In genomic region chr13:111633401-111633800, GRCh38 we compare ENCODE assay signal across 26 cellular contexts.
"Had no signal": no experiment of that assay in that cellular context is flagged by ENCODE, and none has a peak within 500 bp of the region (broad histone marks: within the 10 kb centered on the region; RNA-seq: fewer than 3 reads in every experiment).

No MANE protein-coding gene starts in this region.

- ATAC-seq: lower lobe of right lung; natural killer cell; right lobe of liver; stimulated activated naive B cell treated with anti-CD40 and anti-IgM and Interleukin-4, amounts not matched to agents 10 μg/mL and 1 μg/mL and 100 μg/mL, for 72 hours; stimulated activated naive CD8-positive, alpha-beta T cell treated with anti-CD3 and anti-CD28 coated beads, Interleukin-15, Interleukin-2, amounts not matched to agents 100 U/mL and 50 U/mL, for 24 hours had no signal

- FAIRE-seq: islet of Langerhans, kidney had no signal

- H3K36me3 ChIP-seq: lower lobe of right lung, ovary, right atrium auricular region, right lobe of liver, stomach, thyroid gland, transverse colon, upper lobe of left lung, vagina had no signal

- DNase-seq: immature natural killer cell; kidney; lower lobe of right lung; mammary epithelial cell; mesenchymal stem cell; naive B cell; natural killer cell; ovary; stimulated activated CD4-positive, alpha-beta T cell treated with anti-CD3 and anti-CD28 coated beads, Interleukin-12 subunit alpha, Interleukin-12 subunit beta, amount 100 ng/mL, for 4 hours; stimulated activated CD4-positive, alpha-beta T cell treated with anti-CD3 and anti-CD28 coated beads, Interleukin-15, amount 100 ng/mL, for 24 hours; stimulated activated CD4-positive, alpha-beta T cell treated with anti-CD3 and anti-CD28 coated beads, Interleukin-2, amount 100 ng/mL, for 24 hours; stimulated activated CD4-positive, alpha-beta T cell treated with anti-CD3 and anti-CD28 coated beads, Interleukin-4, amount 100 ng/mL, for 1 hour; stimulated activated naive B cell treated with anti-CD40 and anti-IgM and Interleukin-4, amounts not matched to agents 10 μg/mL and 1 μg/mL and 100 μg/mL, for 72 hours; stimulated activated naive CD8-positive, alpha-beta T cell treated with anti-CD3 and anti-CD28 coated beads, Interleukin-15, Interleukin-2, amounts not matched to agents 100 U/mL and 50 U/mL, for 24 hours; stomach; testis; thyroid gland; transverse colon; upper lobe of left lung had no signal

- H3K79me2 ChIP-seq: hepatocyte had no signal

- H3K36me3 Mint-ChIP-seq: immature natural killer cell, naive B cell, natural killer cell had no signal

- H3K4me3 ChIP-seq: hepatocyte, lower lobe of right lung, ovary, right atrium auricular region, right lobe of liver, stomach, testis, thyroid gland, transverse colon, upper lobe of left lung, vagina had no signal

- H3K27ac ChIP-seq: hepatocyte, lower lobe of right lung, ovary, right atrium auricular region, right lobe of liver, stomach, testis, thyroid gland, transverse colon, upper lobe of left lung, vagina had no signal

- H3K4me3 Mint-ChIP-seq: immature natural killer cell; naive B cell; natural killer cell; stimulated activated naive B cell treated with anti-CD40 and anti-IgM and Interleukin-4, amounts not matched to agents 10 μg/mL and 1 μg/mL and 100 μg/mL, for 72 hours had no signal

- H3K27ac Mint-ChIP-seq: immature natural killer cell; naive B cell; natural killer cell; nephron progenitor cell; progenitor cell of endocrine pancreas; stimulated activated naive B cell treated with anti-CD40 and anti-IgM and Interleukin-4, amounts not matched to agents 10 μg/mL and 1 μg/mL and 100 μg/mL, for 72 hours had no signal

- H3K27me3 ChIP-seq: ovary, right atrium auricular region, right lobe of liver, stomach, testis, thyroid gland, transverse colon, upper lobe of left lung, vagina had no signal

- H3K9me3 ChIP-seq: lower lobe of right lung, ovary, right atrium auricular region, right lobe of liver, stomach, testis, thyroid gland, transverse colon, upper lobe of left lung, vagina had no signal

- H3K27me3 Mint-ChIP-seq: naive B cell; stimulated activated naive B cell treated with anti-CD40 and anti-IgM and Interleukin-4, amounts not matched to agents 10 μg/mL and 1 μg/mL and 100 μg/mL, for 72 hours had no signal

- H3K4me1 Mint-ChIP-seq: immature natural killer cell; naive B cell; natural killer cell; stimulated activated naive B cell treated with anti-CD40 and anti-IgM and Interleukin-4, amounts not matched to agents 10 μg/mL and 1 μg/mL and 100 μg/mL, for 72 hours had no signal

- H3K4me1 ChIP-seq: lower lobe of right lung, right atrium auricular region, right lobe of liver, stomach, testis, thyroid gland, transverse colon, upper lobe of left lung, vagina had no signal

- H2AFZ ChIP-seq: hepatocyte had no signal

- H3K9me3 Mint-ChIP-seq: immature natural killer cell, natural killer cell, nephron progenitor cell had no signal
